ENCODE assay signal across 15 cellular contexts in the genomic region with DNA sequence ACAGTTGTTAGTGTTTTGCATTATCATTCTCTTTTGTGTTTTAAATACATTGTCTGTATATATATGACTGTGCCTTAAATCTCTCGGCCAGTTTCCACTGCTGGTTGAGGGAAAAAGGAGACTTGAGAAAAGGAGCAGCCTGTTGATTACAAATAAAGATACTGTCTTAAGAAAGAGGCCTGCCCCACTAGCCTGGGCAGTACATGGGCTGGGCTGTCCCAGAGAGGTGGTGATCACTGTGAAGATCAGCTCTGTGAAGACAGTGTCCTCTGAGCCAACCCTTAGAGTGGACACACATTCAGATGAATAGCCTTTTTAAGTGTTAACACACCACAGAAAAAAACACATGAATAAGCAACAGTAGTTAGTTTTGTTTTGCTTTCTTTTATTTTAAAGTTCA. TPM values are rescaled to one million over a fixed set of nuclear protein-coding genes. Genes with fewer than 3 reads are reported as not detected.
A peak's percentile ranks its signal among the peaks of the same experiment; 100 is the strongest.
DNase-seq lines count a peak whose midpoint lies in the region; ATAC-seq and TF ChIP-seq lines count a peak whose summit lies in the region.
"Had no signal": no experiment of that assay in that cellular context is flagged by ENCODE, and none has a peak within 500 bp of the region (broad histone marks: within the 10 kb centered on the region; RNA-seq: fewer than 3 reads in every experiment).

No MANE protein-coding gene starts in this region.

- no peaks in the 10 kb centered on the region for H4K20me1 ChIP-seq in neural progenitor cell (ENCODE audit: low read depth)

- H3K4me2 ChIP-seq in neural progenitor cell = peak overlapping the region; percentile 14
- H3K4me2 ChIP-seq: BLaER1 had no signal

- intact Hi-C loops in CD4-positive, alpha-beta T cell (cut with DNase I, micrococcal nuclease) = no loop called here

- peak overlapping the region; percentile 68 for H3K27ac ChIP-seq in neural progenitor cell
- no peak overlapping the region for H3K27ac ChIP-seq in CD4-positive, alpha-beta T cell (ENCODE audit: low read depth, low read length)
- H3K27ac ChIP-seq: 22Rv1, BLaER1, HL-60 had no signal

- H3K36me3 Mint-ChIP-seq in brain (peaks cover 11% of the 10 kb centered on the region), neural progenitor cell (peaks cover 11% of the 10 kb centered on the region)
- H3K36me3 Mint-ChIP-seq in CD4-positive, alpha-beta T cell (ENCODE audit: low read depth) = peaks cover 16% of the 10 kb centered on the region

- H3K9me3 ChIP-seq in neural progenitor cell (ENCODE audit: low read depth) = no peaks in the 10 kb centered on the region
- no peaks in the 10 kb centered on the region for H3K9me3 ChIP-seq in CD4-positive, alpha-beta T cell (ENCODE audit: control insufficient read depth, low read length)
- H3K9me3 ChIP-seq: BLaER1 had no signal

- H3K27me3 Mint-ChIP-seq in brain (peaks cover 21% of the 10 kb centered on the region), neural progenitor cell (ENCODE audit: insufficient read depth, low read depth) (peaks cover 4% of the 10 kb centered on the region)
- peaks cover 35% of the 10 kb centered on the region for H3K27me3 Mint-ChIP-seq in CD4-positive, alpha-beta T cell

- ATAC-seq in CD4-positive, alpha-beta T cell (ENCODE audit: poor library complexity) = no peak
- ATAC-seq: HCT116 had no signal

- peak overlapping the region in 4 of 5 experiments; percentile 50 to 96 (median 60) for H3K27ac Mint-ChIP-seq in brain
- peak overlapping the region; percentile 81 for H3K27ac Mint-ChIP-seq in neural progenitor cell
- H3K27ac Mint-ChIP-seq in CD4-positive, alpha-beta T cell = no peak overlapping the region

- CTCF ChIA-PET in CD4-positive, alpha-beta T cell (lab: Charles Lee) = no interaction called here

- peak; percentile 8 for DNase-seq in NCI-H82 (lab: John Stamatoyannopoulos, UW)
- DNase-seq in NCI-H82 treated with DMSO at 0.1 percent for 48 hours (lab: John Stamatoyannopoulos, UW; ENCODE audit: unreplicated experiment) = no peak
- DNase-seq in SK-MEL-5 (ENCODE audit: low read depth, low spot score) = peak; percentile 74
- peak; percentile 22 for DNase-seq in neural progenitor cell (ENCODE audit: low spot score)
- DNase-seq in GM19238 (ENCODE audit: insufficient read length, low spot score) = no peak
- DNase-seq in NCI-H1694 treated with DMSO at 0.1 percent for 48 hours (lab: John Stamatoyannopoulos, UW) = no peak
- DNase-seq in CD4-positive, alpha-beta T cell = no peak
- DNase-seq: AML-193, Calu3, DMS 273 treated with DMSO at 0.1 percent for 48 hours had no signal

- H3K4me3 Mint-ChIP-seq in brain (peak overlapping the region in 3 of 5 experiments; percentile 10 to 63 (median 35)), neural progenitor cell (peak overlapping the region; percentile 37)
- no peak overlapping the region for H3K4me3 Mint-ChIP-seq in CD4-positive, alpha-beta T cell

- H3K27me3 ChIP-seq in neural progenitor cell = peaks cover 4% of the 10 kb centered on the region
- peaks cover 17% of the 10 kb centered on the region for H3K27me3 ChIP-seq in CD4-positive, alpha-beta T cell (ENCODE audit: control insufficient read depth, insufficient read depth, low read length)

- TF ChIP-seq CTCF in brain (conservative IDR thresholded peaks at IDR 0.05) (no peak), neural progenitor cell (IDR thresholded peaks at IDR 0.05) (no peak)
- TF ChIP-seq CTCF in CD4-positive, alpha-beta T cell (IDR thresholded peaks at IDR 0.05) = no peak

- in situ Hi-C loops in SK-MEL-5 (cut with HindIII; ENCODE audit: low pct_unique_long_range_greater_than_20kb, low sequenced_read_pairs) = no loop called here

- H3K79me2 ChIP-seq in neural progenitor cell (ENCODE audit: low read depth) = peaks cover 29% of the 10 kb centered on the region

- H3K36me3 ChIP-seq in neural progenitor cell = no peaks in the 10 kb centered on the region

- H3F3A ChIP-seq in neural progenitor cell (ENCODE audit: low read depth) = peaks cover 75% of the 10 kb centered on the region

- peaks cover 26% of the 10 kb centered on the region for H3K4me1 Mint-ChIP-seq in brain
- peaks cover 63% of the 10 kb centered on the region for H3K4me1 Mint-ChIP-seq in neural progenitor cell
- peaks cover under 1% of the 10 kb centered on the region for H3K4me1 Mint-ChIP-seq in CD4-positive, alpha-beta T cell (ENCODE audit: low read depth)

- H3K4me1 ChIP-seq in neural progenitor cell = peaks cover 64% of the 10 kb centered on the region
- H3K4me1 ChIP-seq: BLaER1 had no signal

- H3K9ac ChIP-seq in neural progenitor cell = no peak overlapping the region
- H3K9ac ChIP-seq: BLaER1 had no signal

- H3K9me3 Mint-ChIP-seq in brain = no peaks in the 10 kb centered on the region
- no peaks in the 10 kb centered on the region for H3K9me3 Mint-ChIP-seq in neural progenitor cell
- no peaks in the 10 kb centered on the region for H3K9me3 Mint-ChIP-seq in CD4-positive, alpha-beta T cell

- H2AFZ ChIP-seq in neural progenitor cell (replicated peaks) = no peak overlapping the region

- POLR2A ChIA-PET in CD4-positive, alpha-beta T cell (lab: Charles Lee) = no interaction called here

- H3K4me3 ChIP-seq in neural progenitor cell = no peak overlapping the region
- H3K4me3 ChIP-seq: BLaER1 had no signal

RNA-seq across cellular contexts. Expression of a gene that starts 10.0 kb away (rescaled TPM):
- total RNA-seq in SK-MEL-5 (2014; rRNA removed; shearing (Covaris generic)) = 1.2 and 1.9 TPM in 2 replicates
- polyA plus RNA-seq in SK-MEL-5 (2015; cell fraction: cytosol; rRNA removed) = 2.9 and 4.7 TPM in 2 replicates
- polyA plus RNA-seq in SK-MEL-5 (2015; cell fraction: nucleus; rRNA removed) = 8.1 and 16.9 TPM in 2 replicates
- polyA plus RNA-seq in brain (ENCODE audit: insufficient read depth, low read depth, low replicate concordance) = 1.0 TPM
- 7.9 and 23.3 TPM in 2 replicates for total RNA-seq in neural progenitor cell (ENCODE audit: low replicate concordance)
- total RNA-seq in CD4-positive, alpha-beta T cell = not detected

Comparison
In these comparisons a context has a peak if more than half of its experiments do, and no peak if none do; other contexts are left out.
1. DNase-seq: peak in NCI-H82 (single experiment), SK-MEL-5 (single experiment) and neural progenitor cell (single experiment); none in NCI-H82 treated with DMSO at 0.1 percent for 48 hours (single experiment), GM19238 (single experiment), NCI-H1694 treated with DMSO at 0.1 percent for 48 hours (single experiment) and CD4-positive, alpha-beta T cell (0 of 10).